15 cellular contexts compared by ENCODE assay signal in the genomic region with DNA sequence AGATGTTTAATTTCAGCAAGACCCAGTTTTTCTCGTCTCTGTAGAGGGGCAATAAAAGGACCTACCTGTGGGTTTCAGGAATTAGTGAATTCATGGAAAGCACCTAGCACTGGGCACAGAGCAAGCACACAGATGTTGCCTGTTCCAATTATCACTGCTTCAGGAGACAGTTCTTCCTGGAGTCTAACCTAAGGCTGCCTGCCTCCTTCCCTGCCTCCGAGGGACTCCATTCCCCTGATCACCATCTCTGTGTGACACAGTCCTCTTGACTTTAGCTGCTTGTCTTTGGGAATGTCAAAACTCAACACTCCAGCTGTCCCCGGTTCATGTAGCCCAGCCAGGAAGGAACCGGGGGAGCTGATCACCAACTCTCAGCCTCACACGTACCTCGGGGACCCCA.
DNase-seq lines count a peak whose midpoint lies in the region; ATAC-seq, FAIRE-seq and TF ChIP-seq lines count a peak whose summit lies in the region.
"Had no signal": no experiment of that assay in that cellular context is flagged by ENCODE, and none has a peak within 500 bp of the region (broad histone marks: within the 10 kb centered on the region; RNA-seq: fewer than 3 reads in every experiment).

No MANE protein-coding gene starts in this region.

- no peak overlapping the region for H3K27ac Mint-ChIP-seq in T-helper 1 cell treated with Interleukin-12 subunit alpha and Interleukin-12 subunit beta and Interleukin-4 antibody, amounts not matched to agents 30 μg/mL and 1 μg/mL, for 36 hours

- H3K36me3 ChIP-seq in colonic mucosa (no peaks in the 10 kb centered on the region), pancreas (no peaks in the 10 kb centered on the region)

- H3K27me3 Mint-ChIP-seq in T-helper 1 cell treated with Interleukin-12 subunit alpha and Interleukin-12 subunit beta and Interleukin-4 antibody, amounts not matched to agents 30 μg/mL and 1 μg/mL, for 36 hours (ENCODE audit: low read depth) = peaks cover 60% of the 10 kb centered on the region

- peak overlapping the region; percentile 87 for H3K27ac ChIP-seq in colonic mucosa
- H3K27ac ChIP-seq in pancreas = peak overlapping the region; percentile 53 to 70 (median 59)

- peak overlapping the region in 1 of 2 donors; percentile 70 for H3K9ac ChIP-seq in colonic mucosa (ENCODE audit: low read depth in 2 of 2, low read length in 2 of 2)

- H3K27me3 ChIP-seq in colonic mucosa (no peaks in the 10 kb centered on the region), pancreas (no peaks in the 10 kb centered on the region)

- WGBS in pancreas, 2 donors = 17 to 20% methylated on average over 6 of the region's 6 CpGs

- H3K9me3 Mint-ChIP-seq in T-helper 1 cell treated with Interleukin-12 subunit alpha and Interleukin-12 subunit beta and Interleukin-4 antibody, amounts not matched to agents 30 μg/mL and 1 μg/mL, for 36 hours = no peaks in the 10 kb centered on the region

- peaks cover 15% of the 10 kb centered on the region for H3K4me1 Mint-ChIP-seq in T-helper 1 cell treated with Interleukin-12 subunit alpha and Interleukin-12 subunit beta and Interleukin-4 antibody, amounts not matched to agents 30 μg/mL and 1 μg/mL, for 36 hours (ENCODE audit: low read depth)

- ATAC-seq in HG03175 (IDR thresholded peaks at IDR 0.05; ENCODE audit: unreplicated experiment) (peak; percentile 6), pancreas (no peak)

- DNase-seq in T-helper 1 cell = no peak
- no peak for DNase-seq in colonic mucosa
- DNase-seq in pancreas = no peak
- no peak for DNase-seq in NCI-H146 (lab: John Stamatoyannopoulos, UW)
- no peak for DNase-seq in HTR-8/SVneo (ENCODE audit: insufficient read length, low spot score)
- no peak for DNase-seq in medulla oblongata (ENCODE audit: extremely low spot score)
- DNase-seq: cerebellar nuclear complex; IMR-90; NCI-H2171; SIG-M5; stimulated activated CD4-positive, alpha-beta T cell treated with anti-CD3 and anti-CD28 coated beads, Interleukin-4, amount 100 ng/mL, for 1 hour had no signal

- peaks cover 1% of the 10 kb centered on the region for H3K36me3 Mint-ChIP-seq in T-helper 1 cell treated with Interleukin-12 subunit alpha and Interleukin-12 subunit beta and Interleukin-4 antibody, amounts not matched to agents 30 μg/mL and 1 μg/mL, for 36 hours (ENCODE audit: low read depth)
- H3K36me3 Mint-ChIP-seq: activated CD8-positive, alpha-beta memory T cell treated with anti-CD3 and anti-CD28 coated beads, Interleukin-2, amount 10 ng/mL, durations not matched to agents 7 days and 5 days had no signal

- no peaks in the 10 kb centered on the region for H3K9me3 ChIP-seq in colonic mucosa
- no peaks in the 10 kb centered on the region for H3K9me3 ChIP-seq in pancreas

- intact Hi-C loops in colonic mucosa (cut with DNase I) = no loop called here
- intact Hi-C loops in pancreas (cut with DNase I) = no loop called here

- TF ChIP-seq CTCF in colonic mucosa (IDR thresholded peaks at IDR 0.05) (no peak), pancreas (IDR thresholded peaks at IDR 0.05) (no peak)

- peak overlapping the region; percentile 71 for H3K4me3 Mint-ChIP-seq in T-helper 1 cell treated with Interleukin-12 subunit alpha and Interleukin-12 subunit beta and Interleukin-4 antibody, amounts not matched to agents 30 μg/mL and 1 μg/mL, for 36 hours

- FAIRE-seq in pancreas (lab: Jason Lieb, UNC) (no peak), HTR-8/SVneo (lab: Jason Lieb, UNC) (no peak)
- FAIRE-seq: endothelial cell of umbilical vein had no signal

- H3K4me3 ChIP-seq in colonic mucosa (no peak overlapping the region), pancreas (peak overlapping the region in 1 of 4 donors; percentile 9)

- H3K4me1 ChIP-seq in colonic mucosa = peaks cover 6% of the 10 kb centered on the region
- peaks cover 0 to 6% (median 0%) of the 10 kb centered on the region in 3 donors for H3K4me1 ChIP-seq in pancreas
